ENCODE assay signal across 1 cellular context in genomic region chr16:53040788-53041187, GRCh38.
A peak's percentile ranks its signal among the peaks of the same experiment; 100 is the strongest.
TF ChIP-seq lines count a peak whose summit lies in the region.

No MANE protein-coding gene starts in this region.

TF ChIP-seq in K562, 482 proteins besides CTCF, POLR2A, EP300 and RAD21:
- no peak for TF ChIP-seq MAFK (IDR thresholded peaks at IDR 0.05; ENCODE audit: low read length)
- no peak for TF ChIP-seq TBL1XR1 (IDR thresholded peaks at IDR 0.05; ENCODE audit: low read length in 2 of 2)
- no peak for TF ChIP-seq ATF7 (IDR thresholded peaks at IDR 0.05)
- no peak for TF ChIP-seq SPI1 (IDR thresholded peaks at IDR 0.05; ENCODE audit: borderline replicate concordance, low read depth, low read length)
- TF ChIP-seq EHMT2 (IDR thresholded peaks at IDR 0.05): peak; percentile 62
- no peak for TF ChIP-seq ZNF212 (CRISPR knock-in tag; IDR thresholded peaks at IDR 0.05)
- no peak for TF ChIP-seq TCF7L2 (IDR thresholded peaks at IDR 0.05; ENCODE audit: low read depth, low read length)
- TF ChIP-seq ZC3H11A (IDR thresholded peaks at IDR 0.05; ENCODE audit: low read depth, low read length): no peak
TF ChIP-seq in K562: peak in this region for 1.
